11 cellular contexts compared by ENCODE assay signal in the genomic region with DNA sequence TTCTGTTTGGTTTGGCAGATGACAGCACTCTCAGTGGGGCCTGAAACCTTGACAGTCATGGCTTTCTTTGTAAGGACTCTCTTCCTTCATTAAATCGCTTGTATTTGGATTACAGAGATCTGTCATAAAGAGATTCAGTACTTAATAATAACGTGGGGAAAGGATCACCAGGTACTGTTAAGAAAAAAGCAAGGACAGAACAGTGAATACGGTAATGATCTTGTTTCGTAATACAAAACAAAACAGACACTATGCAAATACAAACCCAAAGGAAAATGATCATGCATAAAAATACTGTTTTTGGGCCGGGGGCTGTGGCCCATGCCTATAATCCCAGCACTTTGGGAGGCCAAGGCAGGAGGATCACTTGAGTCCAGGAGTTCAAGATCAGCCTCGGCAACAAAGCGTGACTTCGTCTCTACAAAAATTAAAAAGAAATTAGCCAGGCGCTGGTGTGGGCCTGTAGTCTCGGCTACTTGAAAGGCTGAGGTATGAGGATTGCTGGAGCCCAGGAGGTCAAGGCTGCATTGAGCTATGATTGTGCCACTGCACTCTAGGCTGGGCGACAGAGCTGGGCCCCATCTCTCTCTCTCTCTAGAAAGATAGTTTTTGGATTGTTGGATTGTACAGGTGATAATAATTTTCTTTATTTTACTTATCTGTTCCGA.
DNase-seq lines count a peak whose midpoint lies in the region; ATAC-seq, FAIRE-seq and TF ChIP-seq lines count a peak whose summit lies in the region.
"Had no signal": no experiment of that assay in that cellular context is flagged by ENCODE, and none has a peak within 500 bp of the region (broad histone marks: within the 10 kb centered on the region; RNA-seq: fewer than 3 reads in every experiment).

No MANE protein-coding gene starts in this region.

- peak overlapping the region; percentile 75 for H2AFZ ChIP-seq in astrocyte (ENCODE audit: low read depth, low read length)

- no peak for FAIRE-seq in astrocyte (lab: Jason Lieb, UNC)
- FAIRE-seq: bronchial epithelial cell had no signal

- H3K4me3 Mint-ChIP-seq in astrocyte (ENCODE audit: unreplicated experiment): peak overlapping the region; percentile 67
- H3K4me3 Mint-ChIP-seq in naive thymus-derived CD4-positive, alpha-beta T cell: peak overlapping the region; percentile 65 to 96 (median 88)

- no peak overlapping the region for H3K9ac ChIP-seq in astrocyte (ENCODE audit: low read length)

- peak overlapping the region; percentile 43; the same call in 1 of the 2 replicates for H3K4me3 ChIP-seq in H7 (ENCODE audit: insufficient read depth, low read depth, low read length)
- H3K4me3 ChIP-seq in astrocyte (ENCODE audit: insufficient read depth, low read depth, low read length): no peak overlapping the region
- H3K4me3 ChIP-seq in naive thymus-derived CD4-positive, alpha-beta T cell (ENCODE audit: low read length): peak overlapping the region; percentile 64
- H3K4me3 ChIP-seq: SK-N-MC had no signal

- H3K4me1 ChIP-seq in astrocyte (ENCODE audit: insufficient read depth, low read length): peaks cover 3% of the 10 kb centered on the region
- H3K4me1 ChIP-seq in naive thymus-derived CD4-positive, alpha-beta T cell (ENCODE audit: control insufficient read depth in 2 of 2, insufficient read depth in 2 of 2, low read length in 2 of 2): peaks cover 5 to 9% of the 10 kb centered on the region in 2 donors

- CTCF ChIA-PET in naive thymus-derived CD4-positive, alpha-beta T cell (lab: Charles Lee): interaction anchor here (0.7 kb wide), 2 partner anchors 38 to 1453 kb away, joined by 3 to 4 read pairs; no protein-coding TSS in a partner anchor

- peak overlapping the region; percentile 88 for H3K4me2 ChIP-seq in astrocyte (ENCODE audit: low read length)

- intact Hi-C loops in naive thymus-derived CD4-positive, alpha-beta T cell (cut with micrococcal nuclease): loop anchor here (1.0 to 10.0 kb wide), 3 partner anchors 219 to 806 kb away; partner anchors contain the start of genes DCTD (in 1 of the 2) and ING2 (in 1 of the 2)

- no peaks in the 10 kb centered on the region for H4K20me1 ChIP-seq in astrocyte (ENCODE audit: insufficient read depth, low read length)

- no peak overlapping the region for H3K27ac Mint-ChIP-seq in astrocyte (ENCODE audit: unreplicated experiment)
- H3K27ac Mint-ChIP-seq in naive thymus-derived CD4-positive, alpha-beta T cell: peak overlapping the region; percentile 33 to 90 (median 75)

- H3K27ac ChIP-seq in C4-2B (peak overlapping the region; percentile 53), astrocyte (ENCODE audit: low read depth, low read length) (no peak overlapping the region)
- H3K27ac ChIP-seq in naive thymus-derived CD4-positive, alpha-beta T cell (ENCODE audit: low read depth, low read length): no peak overlapping the region
- H3K27ac ChIP-seq: SK-N-MC had no signal

- H3K27me3 ChIP-seq in H7 (ENCODE audit: control insufficient read depth, insufficient read depth, low read length) (peaks cover 6% of the 10 kb centered on the region; the same call in 1 of the 2 replicates), astrocyte (ENCODE audit: insufficient read depth, low read length) (peaks cover 3% of the 10 kb centered on the region)
- no peaks in the 10 kb centered on the region for H3K27me3 ChIP-seq in naive thymus-derived CD4-positive, alpha-beta T cell (ENCODE audit: control insufficient read depth in 2 of 2, insufficient read depth in 2 of 2, low read length in 2 of 2)
- H3K27me3 ChIP-seq: suprapubic skin had no signal

- no peaks in the 10 kb centered on the region for H3K36me3 ChIP-seq in H7 (replicated peaks; ENCODE audit: control insufficient read depth, insufficient read depth, low read length)
- H3K36me3 ChIP-seq in astrocyte (ENCODE audit: insufficient read depth, low read length): no peaks in the 10 kb centered on the region
- no peaks in the 10 kb centered on the region for H3K36me3 ChIP-seq in naive thymus-derived CD4-positive, alpha-beta T cell (ENCODE audit: control insufficient read depth in 2 of 3, insufficient read depth in 3 of 3, low read length in 3 of 3)
- H3K36me3 ChIP-seq: suprapubic skin had no signal

- no peaks in the 10 kb centered on the region for H3K79me2 ChIP-seq in astrocyte (ENCODE audit: insufficient read depth, low read length)

- POLR2A ChIA-PET in naive thymus-derived CD4-positive, alpha-beta T cell (lab: Charles Lee): no interaction called here

- peaks cover 2% of the 10 kb centered on the region for H3K4me1 Mint-ChIP-seq in astrocyte (ENCODE audit: low read depth, unreplicated experiment)
- peaks cover 13 to 14% (median 13%) of the 10 kb centered on the region in 7 donors for H3K4me1 Mint-ChIP-seq in naive thymus-derived CD4-positive, alpha-beta T cell

- TF ChIP-seq CTCF in C4-2B (conservative IDR thresholded peaks at IDR 0.05) (no peak), astrocyte (IDR thresholded peaks at IDR 0.05; ENCODE audit: insufficient read depth, low read depth, low read length) (no peak)

- DNase-seq in H7 (no peak), astrocyte (ENCODE audit: low read depth) (no peak), GF-D8 (lab: John Stamatoyannopoulos, UW) (no peak), GM19238 (ENCODE audit: insufficient read length, low spot score) (no peak)
- DNase-seq in naive thymus-derived CD4-positive, alpha-beta T cell: no peak

- peaks cover 19% of the 10 kb centered on the region for H3K27me3 Mint-ChIP-seq in astrocyte (ENCODE audit: low read depth, unreplicated experiment)
- H3K27me3 Mint-ChIP-seq in naive thymus-derived CD4-positive, alpha-beta T cell: peaks cover 0 to 47% (median 0%) of the 10 kb centered on the region in 5 donors

- no peak for ATAC-seq in naive thymus-derived CD4-positive, alpha-beta T cell
- ATAC-seq in HG03097 (IDR thresholded peaks at IDR 0.05; ENCODE audit: low FRiP score, unreplicated experiment): no peak
- ATAC-seq in GM18502 (IDR thresholded peaks at IDR 0.05; ENCODE audit: poor library complexity, unreplicated experiment): no peak

- no peaks in the 10 kb centered on the region for H3K9me3 ChIP-seq in astrocyte (ENCODE audit: insufficient read depth, low read depth, low read length)
- no peaks in the 10 kb centered on the region for H3K9me3 ChIP-seq in naive thymus-derived CD4-positive, alpha-beta T cell (ENCODE audit: control insufficient read depth in 2 of 3, low read length in 3 of 3)
- H3K9me3 ChIP-seq: suprapubic skin had no signal

- no peaks in the 10 kb centered on the region for H3K36me3 Mint-ChIP-seq in astrocyte (ENCODE audit: low read depth, unreplicated experiment)
- H3K36me3 Mint-ChIP-seq in naive thymus-derived CD4-positive, alpha-beta T cell: no peaks in the 10 kb centered on the region

- H3K9me3 Mint-ChIP-seq in astrocyte (ENCODE audit: unreplicated experiment): peaks cover 7% of the 10 kb centered on the region
- H3K9me3 Mint-ChIP-seq in naive thymus-derived CD4-positive, alpha-beta T cell: peaks cover 0 to 1% (median 0%) of the 10 kb centered on the region in 11 donors
